In the genomic region with DNA sequence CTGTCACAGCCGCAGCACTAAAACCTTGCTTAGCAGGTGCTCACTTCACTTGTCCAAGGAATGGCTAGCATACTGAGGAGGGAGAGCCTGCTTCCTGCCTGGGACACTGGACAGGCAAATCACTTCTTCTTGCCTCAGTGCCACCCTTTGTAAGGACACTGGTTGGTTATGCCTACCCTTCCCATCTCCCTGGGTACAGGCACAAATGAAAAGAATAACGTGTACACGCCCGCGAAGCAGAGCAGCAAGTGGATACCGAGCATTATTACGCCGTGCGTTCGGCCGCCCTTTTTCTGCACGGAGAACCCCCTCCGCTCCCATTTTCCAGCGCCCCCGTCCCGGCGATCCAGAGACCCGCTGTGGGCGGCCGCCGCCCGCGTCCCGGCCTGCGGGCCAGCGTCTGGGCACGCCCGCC, we compare ENCODE assay signal across 8 cellular contexts. TPM values are rescaled to one million over a fixed set of nuclear protein-coding genes. Genes with fewer than 3 reads are reported as not detected.
DNase-seq lines count a peak whose midpoint lies in the region; ATAC-seq and TF ChIP-seq lines count a peak whose summit lies in the region.

No MANE protein-coding gene starts in this region.

- peak overlapping the region; percentile 75 for H2AFZ ChIP-seq in ACC112 (ENCODE audit: low read length, unreplicated experiment)

- peak overlapping the region; percentile 78 for H3K4me3 Mint-ChIP-seq in central memory CD8-positive, alpha-beta T cell

- H3K4me1 ChIP-seq in ACC112 (ENCODE audit: control insufficient read depth, insufficient read depth, low read length, unreplicated experiment) (peaks cover 16% of the 10 kb centered on the region), right lobe of liver (peaks cover 0 to 41% (median 16%) of the 10 kb centered on the region in 4 donors), testis (peaks cover 5% of the 10 kb centered on the region)

- intact Hi-C loops in right lobe of liver (cut with DNase I) = no loop called here
- intact Hi-C loops in testis (cut with DNase I; ENCODE audit: low total_unique reads) = no loop called here

- 0% methylated on average over 15 of the region's 28 CpGs for WGBS in right lobe of liver (ENCODE audit: insufficient coverage, low coverage, low lambda C conversion rate, missing lambda C conversion rate)
- WGBS in testis, 2 donors = 0 to 1% methylated on average over 7 to 28 of the region's 28 CpGs

- H3K4me3 ChIP-seq in ACC112 (ENCODE audit: low read depth, low read length) (peak overlapping the region; percentile 93), right lobe of liver (peak overlapping the region; percentile 55 to 90 (median 85)), testis (peak overlapping the region; percentile 65 to 85)

- ATAC-seq in HG02763 (IDR thresholded peaks at IDR 0.05; ENCODE audit: unreplicated experiment) (peak; percentile 22), right lobe of liver (peak; percentile 4 to 28 (median 14))
- ATAC-seq in central memory CD8-positive, alpha-beta T cell (replicated peaks; ENCODE audit: extremely low read depth, poor library complexity, severe bottlenecking) = peak; percentile 6

- TF ChIP-seq CTCF in GM13976 (IDR thresholded peaks at IDR 0.05; ENCODE audit: borderline replicate concordance, control extremely low read depth, extremely low read depth, insufficient read depth, missing control alignments) = no peak
- no peak for TF ChIP-seq CTCF in right lobe of liver (IDR thresholded peaks at IDR 0.05)
- no peak for TF ChIP-seq CTCF in testis (IDR thresholded peaks at IDR 0.05)

- no peaks in the 10 kb centered on the region for H3K36me3 Mint-ChIP-seq in central memory CD8-positive, alpha-beta T cell (ENCODE audit: insufficient read depth)

- H3K27ac ChIP-seq in ACC112 (ENCODE audit: low read depth, low read length) = no peak overlapping the region
- peak overlapping the region; percentile 63 to 89 (median 81) for H3K27ac ChIP-seq in right lobe of liver
- H3K27ac ChIP-seq in testis = peak overlapping the region in 1 of 2 donors; percentile 88

- no peaks in the 10 kb centered on the region for H3K27me3 ChIP-seq in ACC112 (ENCODE audit: insufficient read depth, low read length)
- no peaks in the 10 kb centered on the region for H3K27me3 ChIP-seq in right lobe of liver
- no peaks in the 10 kb centered on the region for H3K27me3 ChIP-seq in testis

- H3K9me3 ChIP-seq in right lobe of liver (no peaks in the 10 kb centered on the region), testis (no peaks in the 10 kb centered on the region)

- H3K4me1 Mint-ChIP-seq in central memory CD8-positive, alpha-beta T cell = peaks cover 47% of the 10 kb centered on the region

- peak overlapping the region; percentile 60 for H3K27ac Mint-ChIP-seq in central memory CD8-positive, alpha-beta T cell (ENCODE audit: low read depth)

- DNase-seq in GM13976 (ENCODE audit: low spot score) (peak; percentile 45), NCI-H526 (lab: John Stamatoyannopoulos, UW) (peak; percentile 45 to 69), right lobe of liver (peak in 2 of 3 donors; percentile 29 to 49), testis (peak; percentile 39), NCI-H446 treated with DMSO at 0.1 percent for 48 hours (lab: John Stamatoyannopoulos, UW) (no peak)
- DNase-seq in central memory CD8-positive, alpha-beta T cell (ENCODE audit: low spot score in 2 of 2) = peak; percentile 10 to 13

- H3K36me3 ChIP-seq in ACC112 (ENCODE audit: insufficient read depth, low read length) (no peaks in the 10 kb centered on the region), right lobe of liver (no peaks in the 10 kb centered on the region), testis (ENCODE audit: low read depth, missing control alignments) (no peaks in the 10 kb centered on the region)

- H3K27me3 Mint-ChIP-seq in central memory CD8-positive, alpha-beta T cell = no peaks in the 10 kb centered on the region

- in situ Hi-C loops in GM13976 (cut with MboI; ENCODE audit: low sequenced_read_pairs, unreplicated experiment) = no loop called here

- H3K79me2 ChIP-seq in ACC112 (ENCODE audit: control insufficient read depth, insufficient read depth, low read length, unreplicated experiment) = peaks cover 30% of the 10 kb centered on the region

- no peaks in the 10 kb centered on the region for H3K9me3 Mint-ChIP-seq in central memory CD8-positive, alpha-beta T cell

- no peak for TF ChIP-seq POLR2A in right lobe of liver (IDR thresholded peaks at IDR 0.05)
- no peak for TF ChIP-seq POLR2A in testis (IDR thresholded peaks at IDR 0.05)

RNA-seq across cellular contexts. Expression of a gene that starts 0.3 kb away (rescaled TPM):
- 10 to 100 TPM; 15.6 to 25.3 (median 20.3) TPM for total RNA-seq in right lobe of liver
- total RNA-seq in testis = 10 to 100 TPM; 20.9 to 26.7 TPM
- polyA plus RNA-seq in testis (ENCODE audit: insufficient read depth, low read depth, low replicate concordance) = 14.7 TPM
